15 cellular contexts compared by ENCODE assay signal in the genomic region with DNA sequence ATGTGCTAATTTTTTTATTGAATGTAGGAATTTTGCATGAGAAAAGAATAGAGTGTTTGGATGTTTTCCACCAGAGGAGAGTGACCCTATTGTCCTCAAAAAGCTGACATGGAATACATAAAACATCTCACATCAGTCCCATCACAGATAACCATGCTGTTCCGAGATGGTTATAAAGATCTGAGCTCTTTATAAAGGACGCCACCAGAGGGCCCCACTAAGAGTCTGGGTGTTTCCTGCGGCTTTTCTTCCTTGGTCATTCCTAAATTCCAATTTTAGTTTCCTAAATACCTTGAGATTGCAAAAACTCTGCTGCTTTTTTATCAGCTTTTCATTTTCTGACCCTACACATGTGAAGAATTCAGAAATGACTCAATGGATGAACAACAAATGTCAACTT.
DNase-seq lines count a peak whose midpoint lies in the region; ATAC-seq, FAIRE-seq and TF ChIP-seq lines count a peak whose summit lies in the region.
"Had no signal": no experiment of that assay in that cellular context is flagged by ENCODE, and none has a peak within 500 bp of the region (broad histone marks: within the 10 kb centered on the region; RNA-seq: fewer than 3 reads in every experiment).

No MANE protein-coding gene starts in this region.

- CTCF ChIA-PET in WTC11 (lab: Charles Lee), result interaction anchor here (0.7 to 1.0 kb wide), 4 partner anchors 22 to 357 kb away, joined by 3 to 5 read pairs (median 4); no protein-coding TSS in a partner anchor

- H3K9me2 ChIP-seq in Loucy (replicated peaks; ENCODE audit: low read depth, low read length), result no peaks in the 10 kb centered on the region

- H3K4me1 ChIP-seq in Loucy (ENCODE audit: insufficient read depth, low read length, poor library complexity, severe bottlenecking) (no peaks in the 10 kb centered on the region), small intestine (ENCODE audit: control insufficient read depth in 2 of 2, insufficient read depth in 1 of 2, low read depth in 1 of 2, low read length in 1 of 2) (no peaks in the 10 kb centered on the region)
- H3K4me1 ChIP-seq: adrenal gland, uterus had no signal

- TF ChIP-seq CTCF in Loucy (conservative IDR thresholded peaks at IDR 0.05; ENCODE audit: low read length) (peak; percentile 44), WTC11 (IDR thresholded peaks at IDR 0.05) (peak; percentile 23; the same call in 1 of the 2 replicates), GM13977 (IDR thresholded peaks at IDR 0.05; ENCODE audit: extremely low read depth, insufficient read depth, missing control alignments) (no peak)

- peaks cover 66% of the 10 kb centered on the region for H3K9me3 Mint-ChIP-seq in WTC11
- H3K9me3 Mint-ChIP-seq in activated T-cell treated with anti-CD3 and anti-CD28 coated beads, Interleukin-2, amount 50 U/mL, for 24 hours, result peaks cover 4% of the 10 kb centered on the region

- H4K20me1 ChIP-seq in Loucy (ENCODE audit: insufficient read depth, low read length, poor library complexity, severe bottlenecking), result no peaks in the 10 kb centered on the region

- no peak overlapping the region for H3K27ac Mint-ChIP-seq in WTC11
- H3K27ac Mint-ChIP-seq in activated T-cell treated with anti-CD3 and anti-CD28 coated beads, Interleukin-2, amount 50 U/mL, for 24 hours, result no peak overlapping the region
- H3K27ac Mint-ChIP-seq: activated CD4-positive, alpha-beta T cell treated with anti-CD3 and anti-CD28 coated beads for 36 hours; stimulated activated naive B cell treated with anti-CD40 and anti-IgM and Interleukin-4, amounts not matched to agents 10 μg/mL and 1 μg/mL and 100 μg/mL, for 72 hours; T-helper 17 cell had no signal

- no peaks in the 10 kb centered on the region for H3K79me2 ChIP-seq in Loucy (ENCODE audit: insufficient read depth, low read length)

- H3K36me3 Mint-ChIP-seq in WTC11, result peaks cover 39% of the 10 kb centered on the region
- no peaks in the 10 kb centered on the region for H3K36me3 Mint-ChIP-seq in activated T-cell treated with anti-CD3 and anti-CD28 coated beads, Interleukin-2, amount 50 U/mL, for 24 hours (ENCODE audit: low read depth)
- H3K36me3 Mint-ChIP-seq: stimulated activated naive B cell treated with anti-CD40 and anti-IgM and Interleukin-4, amounts not matched to agents 10 μg/mL and 1 μg/mL and 100 μg/mL, for 72 hours had no signal

- POLR2A ChIA-PET in WTC11 (lab: Charles Lee), result no interaction called here

- H3K36me3 ChIP-seq in Loucy (ENCODE audit: insufficient read depth, low read length), result no peaks in the 10 kb centered on the region
- H3K36me3 ChIP-seq in small intestine (ENCODE audit: control insufficient read depth in 2 of 2, insufficient read depth in 2 of 2, low read length in 2 of 2), result no peaks in the 10 kb centered on the region
- H3K36me3 ChIP-seq: adrenal gland, uterus had no signal

- no peak overlapping the region for H3K9ac ChIP-seq in Loucy (ENCODE audit: low read depth, low read length, poor library complexity, severe bottlenecking)

- H3K27me3 Mint-ChIP-seq in WTC11 (ENCODE audit: low read depth), result no peaks in the 10 kb centered on the region; the same call in 1 of the 2 replicates
- H3K27me3 Mint-ChIP-seq in activated T-cell treated with anti-CD3 and anti-CD28 coated beads, Interleukin-2, amount 50 U/mL, for 24 hours, result no peaks in the 10 kb centered on the region
- H3K27me3 Mint-ChIP-seq: activated CD4-positive, alpha-beta T cell treated with anti-CD3 and anti-CD28 coated beads for 36 hours; stimulated activated naive B cell treated with anti-CD40 and anti-IgM and Interleukin-4, amounts not matched to agents 10 μg/mL and 1 μg/mL and 100 μg/mL, for 72 hours; T-helper 17 cell had no signal

- FAIRE-seq in small intestine (lab: Jason Lieb, UNC), result no peak
- FAIRE-seq: endothelial cell of umbilical vein, kidney had no signal

- DNase-seq in NCI-H82 (lab: John Stamatoyannopoulos, UW), result peak; percentile 13
- DNase-seq in NCI-H82 treated with DMSO at 0.1 percent for 48 hours (lab: John Stamatoyannopoulos, UW; ENCODE audit: unreplicated experiment), result no peak
- no peak for DNase-seq in WTC11 (ENCODE audit: low spot score)
- DNase-seq in small intestine, result peak; percentile 5
- no peak for DNase-seq in activated T-cell treated with anti-CD3 and anti-CD28 coated beads, Interleukin-2, amount 50 U/mL, for 24 hours
- DNase-seq in GM13977 (ENCODE audit: low spot score), result no peak
- DNase-seq: activated CD4-positive, alpha-beta T cell treated with anti-CD3 and anti-CD28 coated beads for 36 hours; kidney; stimulated activated naive B cell treated with anti-CD40 and anti-IgM and Interleukin-4, amounts not matched to agents 10 μg/mL and 1 μg/mL and 100 μg/mL, for 72 hours; T-helper 17 cell; uterus had no signal

- no peak overlapping the region for H2AFZ ChIP-seq in Loucy (ENCODE audit: low read length)

- H3F3A ChIP-seq in Loucy (ENCODE audit: low read depth), result no peaks in the 10 kb centered on the region

- WGBS in small intestine, 3 donors, result 38 to 70% (median 48%) methylated on average over 3 of the region's 3 CpGs

- no peaks in the 10 kb centered on the region for H3K4me1 Mint-ChIP-seq in WTC11
- no peaks in the 10 kb centered on the region for H3K4me1 Mint-ChIP-seq in activated T-cell treated with anti-CD3 and anti-CD28 coated beads, Interleukin-2, amount 50 U/mL, for 24 hours (ENCODE audit: low read depth)
- H3K4me1 Mint-ChIP-seq: activated CD4-positive, alpha-beta T cell treated with anti-CD3 and anti-CD28 coated beads for 36 hours; stimulated activated naive B cell treated with anti-CD40 and anti-IgM and Interleukin-4, amounts not matched to agents 10 μg/mL and 1 μg/mL and 100 μg/mL, for 72 hours; T-helper 17 cell had no signal

- H3K9me3 ChIP-seq in Loucy (ENCODE audit: insufficient read depth, low read depth, low read length) (peaks cover 13% of the 10 kb centered on the region; the same call in 1 of the 2 replicates), small intestine (ENCODE audit: control insufficient read depth, low read depth) (no peaks in the 10 kb centered on the region)
- H3K9me3 ChIP-seq: adrenal gland, uterus had no signal

- H3K27me3 ChIP-seq in Loucy (ENCODE audit: insufficient read depth, low read length, poor library complexity, severe bottlenecking), result no peaks in the 10 kb centered on the region
- no peaks in the 10 kb centered on the region for H3K27me3 ChIP-seq in small intestine (ENCODE audit: control insufficient read depth in 2 of 2, insufficient read depth in 2 of 2, low read length in 2 of 2)
- H3K27me3 ChIP-seq: adrenal gland, uterus had no signal

- H3K27ac ChIP-seq in small intestine (ENCODE audit: low read depth in 1 of 2, low read length in 1 of 2), result no peak overlapping the region
- H3K27ac ChIP-seq: adrenal gland, uterus had no signal

- in situ Hi-C loops in GM13977 (cut with MboI; ENCODE audit: low pct_unique_long_range_greater_than_20kb, low sequenced_read_pairs, unreplicated experiment), result no loop called here

- H3K4me3 Mint-ChIP-seq in WTC11, result no peak overlapping the region
- no peak overlapping the region for H3K4me3 Mint-ChIP-seq in activated T-cell treated with anti-CD3 and anti-CD28 coated beads, Interleukin-2, amount 50 U/mL, for 24 hours
- H3K4me3 Mint-ChIP-seq: activated CD4-positive, alpha-beta T cell treated with anti-CD3 and anti-CD28 coated beads for 36 hours; stimulated activated naive B cell treated with anti-CD40 and anti-IgM and Interleukin-4, amounts not matched to agents 10 μg/mL and 1 μg/mL and 100 μg/mL, for 72 hours; T-helper 17 cell had no signal

- H3K4me3 ChIP-seq in Loucy (ENCODE audit: low read length, poor library complexity, severe bottlenecking) (no peak overlapping the region), small intestine (ENCODE audit: low read depth in 1 of 2, low read length in 2 of 2) (no peak overlapping the region)
- H3K4me3 ChIP-seq: adrenal gland, uterus had no signal

- ATAC-seq in WTC11 (peak; percentile 43; the same call in 1 of the 2 replicates), GM18498 (IDR thresholded peaks at IDR 0.05; ENCODE audit: unreplicated experiment) (no peak)
- ATAC-seq: activated CD4-positive, alpha-beta T cell treated with anti-CD3 and anti-CD28 coated beads for 36 hours; stimulated activated naive B cell treated with anti-CD40 and anti-IgM and Interleukin-4, amounts not matched to agents 10 μg/mL and 1 μg/mL and 100 μg/mL, for 72 hours; T-helper 17 cell had no signal

- H3K4me2 ChIP-seq in Loucy (ENCODE audit: low read depth, low read length, poor library complexity, severe bottlenecking), result no peak overlapping the region

TF ChIP-seq in WTC11, 78 proteins besides CTCF, POLR2A, EP300 and RAD21 (continues in another document):
- TF ChIP-seq TCF7 (CRISPR knock-in tag; IDR thresholded peaks at IDR 0.05; ENCODE audit: low read depth), result no peak
- no peak for TF ChIP-seq ZNF423 (CRISPR knock-in tag; IDR thresholded peaks at IDR 0.05)
- TF ChIP-seq FOXK1 (CRISPR knock-in tag; IDR thresholded peaks at IDR 0.05), result no peak
- TF ChIP-seq ETV6 (CRISPR knock-in tag; IDR thresholded peaks at IDR 0.05), result no peak
- TF ChIP-seq SP1 (CRISPR knock-in tag; conservative IDR thresholded peaks at IDR 0.05), result no peak
- TF ChIP-seq, protein P1, sequence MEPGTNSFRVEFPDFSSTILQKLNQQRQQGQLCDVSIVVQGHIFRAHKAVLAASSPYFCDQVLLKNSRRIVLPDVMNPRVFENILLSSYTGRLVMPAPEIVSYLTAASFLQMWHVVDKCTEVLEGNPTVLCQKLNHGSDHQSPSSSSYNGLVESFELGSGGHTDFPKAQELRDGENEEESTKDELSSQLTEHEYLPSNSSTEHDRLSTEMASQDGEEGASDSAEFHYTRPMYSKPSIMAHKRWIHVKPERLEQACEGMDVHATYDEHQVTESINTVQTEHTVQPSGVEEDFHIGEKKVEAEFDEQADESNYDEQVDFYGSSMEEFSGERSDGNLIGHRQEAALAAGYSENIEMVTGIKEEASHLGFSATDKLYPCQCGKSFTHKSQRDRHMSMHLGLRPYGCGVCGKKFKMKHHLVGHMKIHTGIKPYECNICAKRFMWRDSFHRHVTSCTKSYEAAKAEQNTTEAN (CRISPR knock-in tag; IDR thresholded peaks at IDR 0.05), result no peak
- TF ChIP-seq CREB1 (CRISPR knock-in tag; IDR thresholded peaks at IDR 0.05), result no peak
- TF ChIP-seq PRRX2 (CRISPR knock-in tag; IDR thresholded peaks at IDR 0.05), result no peak
- no peak for TF ChIP-seq MYBL2 (CRISPR knock-in tag; IDR thresholded peaks at IDR 0.05)
- no peak for TF ChIP-seq FOXP1 (CRISPR knock-in tag; IDR thresholded peaks at IDR 0.05; ENCODE audit: borderline replicate concordance)

Comparison
In these comparisons a context has a peak if more than half of its experiments do, and no peak if none do; other contexts are left out.
1. DNase-seq: peak in NCI-H82 (single experiment) and small intestine (single experiment); none in NCI-H82 treated with DMSO at 0.1 percent for 48 hours (single experiment), WTC11 (single experiment), activated T-cell treated with anti-CD3 and anti-CD28 coated beads, Interleukin-2, amount 50 U/mL, for 24 hours (single experiment) and GM13977 (single experiment).